1 cellular context compared by ENCODE assay signal in genomic region chr19:48489608-48490216, GRCh38.
TF ChIP-seq lines count a peak whose summit lies in the region.

No MANE protein-coding gene starts in this region.

TF ChIP-seq in HepG2, 621 proteins besides CTCF, POLR2A, EP300 and RAD21 (continues in another document):
- TF ChIP-seq ZMYM3 (CRISPR knock-in tag; IDR thresholded peaks at IDR 0.05) (peak; percentile 72), ZNF781 (CRISPR knock-in tag; IDR thresholded peaks at IDR 0.05; ENCODE audit: borderline replicate concordance, not compliant biosample characterization) (no peak), ESRRA (CRISPR knock-in tag; IDR thresholded peaks at IDR 0.05; ENCODE audit: low read depth) (0 out of 2 replicates have a peak, but pooled peaks have one; percentile 34), CC2D1A (CRISPR knock-in tag; IDR thresholded peaks at IDR 0.05) (no peak), SMC3 (IDR thresholded peaks at IDR 0.05; ENCODE audit: low read length) (peak; percentile 59), MXD1 (CRISPR knock-in tag; IDR thresholded peaks at IDR 0.05) (no peak), RFX5 (IDR thresholded peaks at IDR 0.05; ENCODE audit: low read depth, low read length) (no peak), HMG20B (CRISPR knock-in tag; conservative IDR thresholded peaks at IDR 0.05) (no peak), THAP11 (CRISPR knock-in tag; IDR thresholded peaks at IDR 0.05) (peak; percentile 42; the same call in 1 of the 2 replicates), ZUFSP (CRISPR knock-in tag; IDR thresholded peaks at IDR 0.05; ENCODE audit: borderline replicate concordance) (no peak), RXRA (CRISPR knock-in tag; IDR thresholded peaks at IDR 0.05) (no peak; the same call in 1 of the 2 replicates), TOPORS (CRISPR knock-in tag; IDR thresholded peaks at IDR 0.05) (no peak), USF2 (IDR thresholded peaks at IDR 0.05; ENCODE audit: low read depth, low read length) (no peak), USF2 (CRISPR knock-in tag; IDR thresholded peaks at IDR 0.05; ENCODE audit: borderline replicate concordance) (no peak), CBX5 (CRISPR knock-in tag; IDR thresholded peaks at IDR 0.05; ENCODE audit: borderline replicate concordance) (0 out of 2 replicates have a peak, but pooled peaks have one; percentile 49), HNRNPLL (IDR thresholded peaks at IDR 0.05; ENCODE audit: low read depth, low read length, poor library complexity, severe bottlenecking) (peak; percentile 23), CENPX (CRISPR knock-in tag; IDR thresholded peaks at IDR 0.05) (no peak), ZNF772 (CRISPR knock-in tag; IDR thresholded peaks at IDR 0.05) (no peak), ZNF326 (CRISPR knock-in tag; IDR thresholded peaks at IDR 0.05; ENCODE audit: borderline replicate concordance) (no peak), ZNF556 (CRISPR knock-in tag; IDR thresholded peaks at IDR 0.05; ENCODE audit: borderline replicate concordance) (peak; percentile 41; the same call in 1 of the 2 replicates), GATAD1 (CRISPR knock-in tag; IDR thresholded peaks at IDR 0.05) (no peak), HDAC1 (CRISPR knock-in tag; IDR thresholded peaks at IDR 0.05) (no peak), HNF1B (CRISPR knock-in tag; IDR thresholded peaks at IDR 0.05) (no peak), EEA1 (CRISPR knock-in tag; IDR thresholded peaks at IDR 0.05; ENCODE audit: borderline replicate concordance) (peak; percentile 38; the same call in 1 of the 2 replicates), ZNF710 (CRISPR knock-in tag; IDR thresholded peaks at IDR 0.05; ENCODE audit: borderline replicate concordance) (0 out of 2 replicates have a peak, but pooled peaks have one; percentile 21), PHB2 (IDR thresholded peaks at IDR 0.05; ENCODE audit: partially characterized antibody) (no peak), RFXANK (CRISPR knock-in tag; IDR thresholded peaks at IDR 0.05) (no peak), ZNF468 (CRISPR knock-in tag; IDR thresholded peaks at IDR 0.05) (no peak), ZNF670 (CRISPR knock-in tag; IDR thresholded peaks at IDR 0.05; ENCODE audit: borderline replicate concordance) (no peak), NRL (CRISPR knock-in tag; IDR thresholded peaks at IDR 0.05; ENCODE audit: borderline replicate concordance) (peak; percentile 43; the same call in 1 of the 2 replicates), IKZF5 (CRISPR knock-in tag; IDR thresholded peaks at IDR 0.05) (peak; percentile 24; the same call in 1 of the 2 replicates), IRF2 (CRISPR knock-in tag; IDR thresholded peaks at IDR 0.05) (no peak), LCORL (IDR thresholded peaks at IDR 0.05) (no peak), LCORL (CRISPR knock-in tag; IDR thresholded peaks at IDR 0.05) (peak; percentile 43; the same call in 1 of the 2 replicates), ZNF263 (CRISPR knock-in tag; IDR thresholded peaks at IDR 0.05) (peak; percentile 95), XRCC5 (optimal IDR thresholded peaks at IDR 0.05; ENCODE audit: low read length) (peak; percentile 72), HDAC2 (CRISPR knock-in tag; IDR thresholded peaks at IDR 0.05) (0 out of 2 replicates have a peak, but pooled peaks have one; percentile 13), NFRKB (IDR thresholded peaks at IDR 0.05) (no peak), ERF (CRISPR knock-in tag; IDR thresholded peaks at IDR 0.05) (no peak; the same call in 1 of the 2 replicates), ATF7 (IDR thresholded peaks at IDR 0.05) (no peak), ATF7 (CRISPR knock-in tag; IDR thresholded peaks at IDR 0.05) (no peak), HES4 (CRISPR knock-in tag; IDR thresholded peaks at IDR 0.05; ENCODE audit: borderline replicate concordance) (no peak), ZNF691 (CRISPR knock-in tag; IDR thresholded peaks at IDR 0.05; ENCODE audit: borderline replicate concordance, low read depth) (peak; percentile 44; the same call in 1 of the 2 replicates), ZNF646 (CRISPR knock-in tag; IDR thresholded peaks at IDR 0.05) (no peak), HNRNPUL1 (IDR thresholded peaks at IDR 0.05; ENCODE audit: low read depth, low read length) (no peak), ARNT2 (CRISPR knock-in tag; IDR thresholded peaks at IDR 0.05; ENCODE audit: low read depth) (no peak), PHF21A (CRISPR knock-in tag; IDR thresholded peaks at IDR 0.05) (0 out of 2 replicates have a peak, but pooled peaks have one; percentile 28), SPEN (CRISPR knock-in tag; IDR thresholded peaks at IDR 0.05; ENCODE audit: low read depth) (0 out of 2 replicates have a peak, but pooled peaks have one; percentile 24), ZSCAN31 (CRISPR knock-in tag; IDR thresholded peaks at IDR 0.05; ENCODE audit: low read depth) (no peak), SALL1 (CRISPR knock-in tag; IDR thresholded peaks at IDR 0.05) (peak; percentile 57; the same call in 1 of the 2 replicates), ZNF414 (CRISPR knock-in tag; IDR thresholded peaks at IDR 0.05) (no peak)
